In the genomic region with DNA sequence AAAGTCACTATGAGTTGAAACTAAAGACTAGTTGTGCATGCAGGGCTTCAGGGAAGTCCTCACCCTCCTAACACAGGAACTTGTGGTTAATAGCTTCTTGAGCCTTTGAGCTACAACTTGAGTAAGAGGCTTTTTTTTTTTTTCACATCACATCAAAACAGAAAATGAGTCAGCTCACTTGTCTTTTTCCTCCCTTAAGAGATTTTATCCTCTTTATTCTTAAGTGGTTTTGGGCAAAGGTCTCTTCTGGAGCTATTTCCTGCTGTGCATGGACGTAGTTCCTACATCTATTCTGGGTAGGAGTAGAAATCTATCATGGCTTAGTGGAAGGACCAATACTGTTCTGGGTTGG, we compare ENCODE assay signal across 1 cellular context.
TF ChIP-seq lines count a peak whose summit lies in the region.

No MANE protein-coding gene starts in this region.

TF ChIP-seq in GM23338, 12 proteins besides CTCF, POLR2A, EP300 and RAD21 (continued from another document):
- TF ChIP-seq, protein P1, sequence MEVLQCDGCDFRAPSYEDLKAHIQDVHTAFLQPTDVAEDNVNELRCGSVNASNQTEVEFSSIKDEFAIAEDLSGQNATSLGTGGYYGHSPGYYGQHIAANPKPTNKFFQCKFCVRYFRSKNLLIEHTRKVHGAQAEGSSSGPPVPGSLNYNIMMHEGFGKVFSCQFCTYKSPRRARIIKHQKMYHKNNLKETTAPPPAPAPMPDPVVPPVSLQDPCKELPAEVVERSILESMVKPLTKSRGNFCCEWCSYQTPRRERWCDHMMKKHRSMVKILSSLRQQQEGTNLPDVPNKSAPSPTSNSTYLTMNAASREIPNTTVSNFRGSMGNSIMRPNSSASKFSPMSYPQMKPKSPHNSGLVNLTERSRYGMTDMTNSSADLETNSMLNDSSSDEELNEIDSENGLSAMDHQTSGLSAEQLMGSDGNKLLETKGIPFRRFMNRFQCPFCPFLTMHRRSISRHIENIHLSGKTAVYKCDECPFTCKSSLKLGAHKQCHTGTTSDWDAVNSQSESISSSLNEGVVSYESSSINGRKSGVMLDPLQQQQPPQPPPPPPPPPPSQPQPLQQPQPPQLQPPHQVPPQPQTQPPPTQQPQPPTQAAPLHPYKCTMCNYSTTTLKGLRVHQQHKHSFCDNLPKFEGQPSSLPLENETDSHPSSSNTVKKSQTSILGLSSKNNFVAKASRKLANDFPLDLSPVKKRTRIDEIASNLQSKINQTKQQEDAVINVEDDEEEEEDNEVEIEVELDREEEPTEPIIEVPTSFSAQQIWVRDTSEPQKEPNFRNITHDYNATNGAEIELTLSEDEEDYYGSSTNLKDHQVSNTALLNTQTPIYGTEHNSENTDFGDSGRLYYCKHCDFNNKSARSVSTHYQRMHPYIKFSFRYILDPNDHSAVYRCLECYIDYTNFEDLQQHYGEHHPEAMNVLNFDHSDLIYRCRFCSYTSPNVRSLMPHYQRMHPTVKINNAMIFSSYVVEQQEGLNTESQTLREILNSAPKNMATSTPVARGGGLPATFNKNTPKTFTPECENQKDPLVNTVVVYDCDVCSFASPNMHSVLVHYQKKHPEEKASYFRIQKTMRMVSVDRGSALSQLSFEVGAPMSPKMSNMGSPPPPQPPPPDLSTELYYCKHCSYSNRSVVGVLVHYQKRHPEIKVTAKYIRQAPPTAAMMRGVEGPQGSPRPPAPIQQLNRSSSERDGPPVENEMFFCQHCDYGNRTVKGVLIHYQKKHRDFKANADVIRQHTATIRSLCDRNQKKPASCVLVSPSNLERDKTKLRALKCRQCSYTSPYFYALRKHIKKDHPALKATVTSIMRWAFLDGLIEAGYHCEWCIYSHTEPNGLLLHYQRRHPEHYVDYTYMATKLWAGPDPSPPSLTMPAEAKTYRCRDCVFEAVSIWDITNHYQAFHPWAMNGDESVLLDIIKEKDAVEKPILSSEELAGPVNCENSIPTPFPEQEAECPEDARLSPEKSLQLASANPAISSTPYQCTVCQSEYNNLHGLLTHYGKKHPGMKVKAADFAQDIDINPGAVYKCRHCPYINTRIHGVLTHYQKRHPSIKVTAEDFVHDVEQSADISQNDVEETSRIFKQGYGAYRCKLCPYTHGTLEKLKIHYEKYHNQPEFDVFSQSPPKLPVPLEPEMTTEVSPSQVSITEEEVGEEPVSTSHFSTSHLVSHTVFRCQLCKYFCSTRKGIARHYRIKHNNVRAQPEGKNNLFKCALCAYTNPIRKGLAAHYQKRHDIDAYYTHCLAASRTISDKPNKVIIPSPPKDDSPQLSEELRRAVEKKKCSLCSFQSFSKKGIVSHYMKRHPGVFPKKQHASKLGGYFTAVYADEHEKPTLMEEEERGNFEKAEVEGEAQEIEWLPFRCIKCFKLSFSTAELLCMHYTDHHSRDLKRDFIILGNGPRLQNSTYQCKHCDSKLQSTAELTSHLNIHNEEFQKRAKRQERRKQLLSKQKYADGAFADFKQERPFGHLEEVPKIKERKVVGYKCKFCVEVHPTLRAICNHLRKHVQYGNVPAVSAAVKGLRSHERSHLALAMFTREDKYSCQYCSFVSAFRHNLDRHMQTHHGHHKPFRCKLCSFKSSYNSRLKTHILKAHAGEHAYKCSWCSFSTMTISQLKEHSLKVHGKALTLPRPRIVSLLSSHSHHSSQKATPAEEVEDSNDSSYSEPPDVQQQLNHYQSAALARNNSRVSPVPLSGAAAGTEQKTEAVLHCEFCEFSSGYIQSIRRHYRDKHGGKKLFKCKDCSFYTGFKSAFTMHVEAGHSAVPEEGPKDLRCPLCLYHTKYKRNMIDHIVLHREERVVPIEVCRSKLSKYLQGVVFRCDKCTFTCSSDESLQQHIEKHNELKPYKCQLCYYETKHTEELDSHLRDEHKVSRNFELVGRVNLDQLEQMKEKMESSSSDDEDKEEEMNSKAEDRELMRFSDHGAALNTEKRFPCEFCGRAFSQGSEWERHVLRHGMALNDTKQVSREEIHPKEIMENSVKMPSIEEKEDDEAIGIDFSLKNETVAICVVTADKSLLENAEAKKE (CRISPR knock-in tag; IDR thresholded peaks at IDR 0.05) = no peak
- TF ChIP-seq EZH2 (IDR thresholded peaks at IDR 0.05; ENCODE audit: low read depth, unreplicated experiment) (no peak), STAT1 (IDR thresholded peaks at IDR 0.05; ENCODE audit: unreplicated experiment) (no peak), ZNF114 (CRISPR knock-in tag; IDR thresholded peaks at IDR 0.05) (no peak), EZH2phosphoT487 (IDR thresholded peaks at IDR 0.05; ENCODE audit: unreplicated experiment) (no peak), NANOG (IDR thresholded peaks at IDR 0.05; ENCODE audit: borderline replicate concordance) (no peak)
- TF ChIP-seq, protein P2, sequence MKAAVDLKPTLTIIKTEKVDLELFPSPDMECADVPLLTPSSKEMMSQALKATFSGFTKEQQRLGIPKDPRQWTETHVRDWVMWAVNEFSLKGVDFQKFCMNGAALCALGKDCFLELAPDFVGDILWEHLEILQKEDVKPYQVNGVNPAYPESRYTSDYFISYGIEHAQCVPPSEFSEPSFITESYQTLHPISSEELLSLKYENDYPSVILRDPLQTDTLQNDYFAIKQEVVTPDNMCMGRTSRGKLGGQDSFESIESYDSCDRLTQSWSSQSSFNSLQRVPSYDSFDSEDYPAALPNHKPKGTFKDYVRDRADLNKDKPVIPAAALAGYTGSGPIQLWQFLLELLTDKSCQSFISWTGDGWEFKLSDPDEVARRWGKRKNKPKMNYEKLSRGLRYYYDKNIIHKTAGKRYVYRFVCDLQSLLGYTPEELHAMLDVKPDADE (IDR thresholded peaks at IDR 0.05) = no peak
- TF ChIP-seq, protein P3, sequence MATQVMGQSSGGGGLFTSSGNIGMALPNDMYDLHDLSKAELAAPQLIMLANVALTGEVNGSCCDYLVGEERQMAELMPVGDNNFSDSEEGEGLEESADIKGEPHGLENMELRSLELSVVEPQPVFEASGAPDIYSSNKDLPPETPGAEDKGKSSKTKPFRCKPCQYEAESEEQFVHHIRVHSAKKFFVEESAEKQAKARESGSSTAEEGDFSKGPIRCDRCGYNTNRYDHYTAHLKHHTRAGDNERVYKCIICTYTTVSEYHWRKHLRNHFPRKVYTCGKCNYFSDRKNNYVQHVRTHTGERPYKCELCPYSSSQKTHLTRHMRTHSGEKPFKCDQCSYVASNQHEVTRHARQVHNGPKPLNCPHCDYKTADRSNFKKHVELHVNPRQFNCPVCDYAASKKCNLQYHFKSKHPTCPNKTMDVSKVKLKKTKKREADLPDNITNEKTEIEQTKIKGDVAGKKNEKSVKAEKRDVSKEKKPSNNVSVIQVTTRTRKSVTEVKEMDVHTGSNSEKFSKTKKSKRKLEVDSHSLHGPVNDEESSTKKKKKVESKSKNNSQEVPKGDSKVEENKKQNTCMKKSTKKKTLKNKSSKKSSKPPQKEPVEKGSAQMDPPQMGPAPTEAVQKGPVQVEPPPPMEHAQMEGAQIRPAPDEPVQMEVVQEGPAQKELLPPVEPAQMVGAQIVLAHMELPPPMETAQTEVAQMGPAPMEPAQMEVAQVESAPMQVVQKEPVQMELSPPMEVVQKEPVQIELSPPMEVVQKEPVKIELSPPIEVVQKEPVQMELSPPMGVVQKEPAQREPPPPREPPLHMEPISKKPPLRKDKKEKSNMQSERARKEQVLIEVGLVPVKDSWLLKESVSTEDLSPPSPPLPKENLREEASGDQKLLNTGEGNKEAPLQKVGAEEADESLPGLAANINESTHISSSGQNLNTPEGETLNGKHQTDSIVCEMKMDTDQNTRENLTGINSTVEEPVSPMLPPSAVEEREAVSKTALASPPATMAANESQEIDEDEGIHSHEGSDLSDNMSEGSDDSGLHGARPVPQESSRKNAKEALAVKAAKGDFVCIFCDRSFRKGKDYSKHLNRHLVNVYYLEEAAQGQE (IDR thresholded peaks at IDR 0.05; ENCODE audit: unreplicated experiment) = no peak
